1 cellular context compared by ENCODE assay signal in genomic region chr14:33932526-33933292, GRCh38.
TF ChIP-seq lines count a peak whose summit lies in the region.

No MANE protein-coding gene starts in this region.

TF ChIP-seq in HEK293, 187 proteins besides CTCF, POLR2A, EP300 and RAD21 (continued from another document and continues in another):
- TF ChIP-seq ZBTB10 (tag by site-specific recombination; IDR thresholded peaks at IDR 0.05) (no peak), IKZF3 (tag by site-specific recombination; IDR thresholded peaks at IDR 0.05) (peak; percentile 61), ZNF2 (tag by site-specific recombination; IDR thresholded peaks at IDR 0.05) (no peak), ZNF362 (tag by site-specific recombination; IDR thresholded peaks at IDR 0.05) (no peak), ZIC2 (tag by site-specific recombination; IDR thresholded peaks at IDR 0.05) (no peak; the same call in 1 of the 2 replicates), PRDM2 (tag by site-specific recombination; IDR thresholded peaks at IDR 0.05; ENCODE audit: borderline replicate concordance) (no peak), ZNF555 (tag by site-specific recombination; conservative IDR thresholded peaks at IDR 0.05) (no peak), ZNF529 (tag by site-specific recombination; IDR thresholded peaks at IDR 0.05; ENCODE audit: insufficient replicate concordance) (no peak), ZNF214 (tag by site-specific recombination; IDR thresholded peaks at IDR 0.05; ENCODE audit: borderline replicate concordance) (no peak), ZNF223 (tag by site-specific recombination; IDR thresholded peaks at IDR 0.05) (no peak), ZNF837 (tag by site-specific recombination; IDR thresholded peaks at IDR 0.05) (no peak), ZNF311 (tag by site-specific recombination; IDR thresholded peaks at IDR 0.05; ENCODE audit: borderline replicate concordance) (no peak), ZNF621 (tag by site-specific recombination; IDR thresholded peaks at IDR 0.05) (no peak), BCL11B (tag by site-specific recombination; IDR thresholded peaks at IDR 0.05; ENCODE audit: low read depth) (no peak), ZNF248 (tag by site-specific recombination; IDR thresholded peaks at IDR 0.05) (no peak), ZNF184 (tag by site-specific recombination; IDR thresholded peaks at IDR 0.05) (no peak), GLIS2 (tag by site-specific recombination; IDR thresholded peaks at IDR 0.05) (no peak), ZBTB1 (tag by site-specific recombination; IDR thresholded peaks at IDR 0.05) (no peak), ZNF280D (tag by site-specific recombination; IDR thresholded peaks at IDR 0.05) (no peak), ZNF558 (tag by site-specific recombination; IDR thresholded peaks at IDR 0.05) (no peak), ZBTB6 (tag by site-specific recombination; IDR thresholded peaks at IDR 0.05) (no peak), ZEB2 (tag by site-specific recombination; IDR thresholded peaks at IDR 0.05) (peak; percentile 68; the same call in 1 of the 2 replicates), ZNF155 (tag by site-specific recombination; IDR thresholded peaks at IDR 0.05) (no peak), SCRT2 (tag by site-specific recombination; IDR thresholded peaks at IDR 0.05) (no peak), ZNF623 (tag by site-specific recombination; IDR thresholded peaks at IDR 0.05) (no peak), ZNF280C (tag by site-specific recombination; IDR thresholded peaks at IDR 0.05) (no peak), ZNF221 (tag by site-specific recombination; IDR thresholded peaks at IDR 0.05; ENCODE audit: borderline replicate concordance) (no peak), ZBTB20 (tag by site-specific recombination; IDR thresholded peaks at IDR 0.05) (no peak), ZNF549 (tag by site-specific recombination; IDR thresholded peaks at IDR 0.05) (no peak), OSR2 (tag by site-specific recombination; IDR thresholded peaks at IDR 0.05) (peak; percentile 77), ZNF133 (tag by site-specific recombination; IDR thresholded peaks at IDR 0.05) (no peak), ZNF626 (tag by site-specific recombination; IDR thresholded peaks at IDR 0.05) (no peak), ZNF600 (tag by site-specific recombination; IDR thresholded peaks at IDR 0.05) (peak; percentile 71), ZNF660 (tag by site-specific recombination; IDR thresholded peaks at IDR 0.05) (no peak), ZSCAN23 (tag by site-specific recombination; IDR thresholded peaks at IDR 0.05) (no peak), PRDM10 (tag by site-specific recombination; IDR thresholded peaks at IDR 0.05) (peak; percentile 79), ZNF629 (tag by site-specific recombination; IDR thresholded peaks at IDR 0.05) (peak; percentile 91), SETDB1 (IDR thresholded peaks at IDR 0.05; ENCODE audit: insufficient read length, low read length) (no peak), INSM2 (tag by site-specific recombination; IDR thresholded peaks at IDR 0.05) (no peak), ZNF521 (tag by site-specific recombination; IDR thresholded peaks at IDR 0.05) (no peak), ZNF23 (tag by site-specific recombination; IDR thresholded peaks at IDR 0.05; ENCODE audit: borderline replicate concordance) (no peak), ZNF157 (tag by site-specific recombination; IDR thresholded peaks at IDR 0.05) (no peak)
